In the genomic region with DNA sequence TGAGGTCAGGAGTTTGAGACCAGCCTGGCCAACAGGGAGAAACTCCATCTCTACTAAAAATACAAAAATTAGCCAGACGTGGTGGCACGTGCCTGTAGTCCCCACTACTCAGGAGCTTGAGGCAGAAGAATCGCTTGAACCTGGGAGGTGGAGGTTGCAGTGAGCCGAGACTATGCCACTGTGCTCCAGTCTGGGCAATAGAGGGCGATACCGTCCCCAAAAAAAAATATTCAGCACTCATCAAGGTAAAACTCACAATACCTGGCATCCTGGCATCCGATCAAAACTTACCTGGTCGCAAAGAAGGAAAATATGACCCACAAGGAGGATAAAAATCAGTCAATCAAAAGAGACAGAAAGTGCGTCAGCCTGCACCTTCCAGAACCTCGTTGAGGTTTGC, we compare ENCODE assay signal across 1 cellular context. TPM values are rescaled to one million over a fixed set of nuclear protein-coding genes. Genes with fewer than 3 reads are reported as not detected.
"Had no signal": no experiment of that assay in that cellular context is flagged by ENCODE, and none has a peak within 500 bp of the region (broad histone marks: within the 10 kb centered on the region; RNA-seq: fewer than 3 reads in every experiment).

No MANE protein-coding gene starts in this region.

RNA-seq across cellular contexts. Expression of gene FGF18, which starts 48.6 kb away (rescaled TPM):
- polyA plus RNA-seq: liver had no signal
